ENCODE assay signal across 8 cellular contexts in the genomic region with DNA sequence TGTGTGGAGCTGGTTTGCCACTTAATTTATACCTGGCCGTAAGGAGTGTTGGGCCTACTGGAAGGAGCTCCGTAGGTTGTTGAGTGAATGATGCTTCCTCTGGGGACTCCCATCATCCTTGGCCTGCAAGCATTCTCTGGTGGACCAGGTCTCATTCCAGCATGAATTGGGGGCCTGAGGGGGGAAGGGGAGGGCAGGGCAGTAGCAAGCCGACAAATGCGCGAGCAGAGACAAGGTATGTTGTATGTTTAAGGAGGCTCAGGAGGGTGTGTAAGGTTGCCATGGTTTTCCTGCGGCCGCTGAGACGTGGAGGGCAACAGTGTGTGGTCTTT. TPM values are rescaled to one million over a fixed set of nuclear protein-coding genes. Genes with fewer than 3 reads are reported as not detected.
A peak's percentile ranks its signal among the peaks of the same experiment; 100 is the strongest.
DNase-seq lines count a peak whose midpoint lies in the region; ATAC-seq, FAIRE-seq and TF ChIP-seq lines count a peak whose summit lies in the region.

No MANE protein-coding gene starts in this region.

- no CpG with 5 or more reads among the region's 8 CpGs for WGBS in mesendoderm (ENCODE audit: extremely low coverage, insufficient coverage, low lambda C conversion rate)

- H3K27me3 ChIP-seq in BJ (ENCODE audit: control insufficient read depth, insufficient read depth, low read length) = no peaks in the 10 kb centered on the region
- H3K27me3 ChIP-seq in HUES48 (ENCODE audit: control insufficient read depth, insufficient read depth, low read length) = no peaks in the 10 kb centered on the region
- no peaks in the 10 kb centered on the region for H3K27me3 ChIP-seq in bronchial epithelial cell (ENCODE audit: control insufficient read depth, insufficient read depth, low read length)
- H3K27me3 ChIP-seq in mesendoderm (ENCODE audit: insufficient read depth, low read length, poor library complexity) = no peaks in the 10 kb centered on the region

- CTCF ChIA-PET in BJ (lab: Yijun Ruan, JAX) = no interaction called here

- H3K36me3 ChIP-seq in BJ (ENCODE audit: control insufficient read depth, insufficient read depth, low read length) (peaks cover 18% of the 10 kb centered on the region), HUES48 (ENCODE audit: control insufficient read depth, insufficient read depth, low read length) (peaks cover 39% of the 10 kb centered on the region), bronchial epithelial cell (ENCODE audit: control insufficient read depth, insufficient read depth, low read length) (peaks cover 8% of the 10 kb centered on the region), mesendoderm (ENCODE audit: control insufficient read depth, insufficient read depth, low read length) (peaks cover 6% of the 10 kb centered on the region)

- H3K9me3 ChIP-seq in HUES48 (ENCODE audit: control insufficient read depth, insufficient read depth, low read length) = peaks cover 37% of the 10 kb centered on the region

- no peak overlapping the region for H3K4ac ChIP-seq in mesendoderm (ENCODE audit: low read depth, low read length)

- H3K4me3 ChIP-seq in BJ (ENCODE audit: low read depth, low read length) (peak overlapping the region; percentile 80), HUES48 (ENCODE audit: low read depth, low read length) (peak overlapping the region; percentile 76), bronchial epithelial cell (ENCODE audit: low read depth, low read length) (peak overlapping the region; percentile 78), mesendoderm (ENCODE audit: low read length) (peak overlapping the region; percentile 88)

- H3K23ac ChIP-seq in mesendoderm (ENCODE audit: low read length) = peak overlapping the region; percentile 31

- FAIRE-seq in bronchial epithelial cell (lab: Jason Lieb, UNC) = no peak

- peaks cover 21% of the 10 kb centered on the region for H3K79me2 ChIP-seq in mesendoderm (ENCODE audit: control insufficient read depth, insufficient read depth, low read length)

- H3K4me1 ChIP-seq in HUES48 (ENCODE audit: control insufficient read depth, insufficient read depth, low read length) (0 out of 2 replicates have a peak, but pooled peaks cover 6% of the 10 kb centered on the region), mesendoderm (ENCODE audit: control insufficient read depth, low read depth, low read length) (peaks cover 2% of the 10 kb centered on the region)

- ATAC-seq in GM21381 (IDR thresholded peaks at IDR 0.05; ENCODE audit: unreplicated experiment) = no peak
- no peak for ATAC-seq in activated CD4-positive, CD25-positive, alpha-beta regulatory T cell treated with anti-CD3 and anti-CD28 coated beads, Interleukin-2, amount 50 U/mL, for 24 hours

- H3K9ac ChIP-seq in HUES48 (ENCODE audit: low read depth, low read length) (peak overlapping the region; percentile 55; the same call in 1 of the 2 replicates), mesendoderm (ENCODE audit: low read length) (peak overlapping the region; percentile 86)

- DNase-seq in BJ (ENCODE audit: low read depth) (no peak), bronchial epithelial cell (ENCODE audit: low read depth) (no peak), mesendoderm (peak; percentile 32), HCEC 1CT (no peak), iPS-NIHi7 (ENCODE audit: extremely low spot score) (no peak)

- no peak overlapping the region for H2AK5ac ChIP-seq in mesendoderm (ENCODE audit: low read length)

- H3K27ac ChIP-seq in HUES48 (ENCODE audit: low read depth, low read length) (no peak overlapping the region), mesendoderm (ENCODE audit: low read depth, low read length) (no peak overlapping the region)

- H2BK15ac ChIP-seq in mesendoderm (replicated peaks; ENCODE audit: low read depth) = no peak overlapping the region

- H4K8ac ChIP-seq in mesendoderm (ENCODE audit: low read depth, low read length) = no peak overlapping the region

- peak overlapping the region; percentile 92 for H3K56ac ChIP-seq in mesendoderm (ENCODE audit: low read length)

- H4K5ac ChIP-seq in mesendoderm (ENCODE audit: low read length) = no peak overlapping the region

- H3K18ac ChIP-seq in mesendoderm (ENCODE audit: low read length) = no peak overlapping the region

- peak overlapping the region; percentile 37 for H3K4me2 ChIP-seq in mesendoderm (ENCODE audit: low read length)

- POLR2A ChIA-PET in BJ (lab: Charles Lee) = no interaction called here

- peaks cover 21% of the 10 kb centered on the region for H3K79me1 ChIP-seq in mesendoderm (ENCODE audit: low read length)

- H2BK120ac ChIP-seq in mesendoderm (ENCODE audit: low read depth, low read length) = no peak overlapping the region

- TF ChIP-seq CTCF in BJ (IDR thresholded peaks at IDR 0.05; ENCODE audit: insufficient read depth, low read depth, low read length) (no peak), bronchial epithelial cell (IDR thresholded peaks at IDR 0.05; ENCODE audit: insufficient read depth, low read length, severe bottlenecking) (no peak)

- no peak overlapping the region for H2BK5ac ChIP-seq in mesendoderm (ENCODE audit: low read length)

RNA-seq across cellular contexts. Expression of a gene that starts 0.7 kb away (rescaled TPM):
- 7.0 and 7.1 TPM in 2 replicates for polyA plus RNA-seq in BJ (2011; rRNA removed)
- 31.4 and 41.2 TPM in 2 replicates for polyA minus RNA-seq in BJ (2011; rRNA and poly(A)+ RNA removed)
- 43.1 and 46.1 TPM in 2 replicates for total RNA-seq in bronchial epithelial cell
- polyA plus RNA-seq in mesendoderm (2013, experiment 1 of 2) = 4.8 TPM
- 4.6 TPM for polyA plus RNA-seq in mesendoderm (2013, experiment 2 of 2)

RNA-seq across cellular contexts. Expression of a gene that starts 24.7 kb away (rescaled TPM):
- polyA plus RNA-seq in BJ (2011; rRNA removed) = not detected in 2 replicates
- polyA minus RNA-seq in BJ (2011; rRNA and poly(A)+ RNA removed) = not detected in 2 replicates
- not detected in 2 replicates for total RNA-seq in bronchial epithelial cell
- polyA plus RNA-seq in mesendoderm (2013, experiment 1 of 2) = not detected
- polyA plus RNA-seq in mesendoderm (2013, experiment 2 of 2) = not detected

RNA-seq across cellular contexts. Expression of a gene that starts 38.8 kb away (rescaled TPM):
- 1.3 and 1.5 TPM in 2 replicates for polyA plus RNA-seq in BJ (2011; rRNA removed)
- polyA minus RNA-seq in BJ (2011; rRNA and poly(A)+ RNA removed) = 0.19 and 0.41 TPM in 2 replicates
- total RNA-seq in bronchial epithelial cell = 1.3 and 1.6 TPM in 2 replicates
- polyA plus RNA-seq in mesendoderm (2013, experiment 1 of 2) = 7.7 TPM
- 7.3 TPM for polyA plus RNA-seq in mesendoderm (2013, experiment 2 of 2)

RNA-seq across cellular contexts. Expression of a gene that starts 47.0 kb away (rescaled TPM):
- polyA plus RNA-seq in BJ (2011; rRNA removed) = not detected in 2 replicates
- not detected in 2 replicates for polyA minus RNA-seq in BJ (2011; rRNA and poly(A)+ RNA removed)
- total RNA-seq in bronchial epithelial cell = not detected in 2 replicates
- polyA plus RNA-seq in mesendoderm (2013, experiment 1 of 2) = not detected
- not detected for polyA plus RNA-seq in mesendoderm (2013, experiment 2 of 2)

RNA-seq across cellular contexts. Expression of a gene that starts 48.4 kb away (rescaled TPM):
- 5.1 and 5.2 TPM in 2 replicates for polyA plus RNA-seq in BJ (2011; rRNA removed)
- 27.0 and 36.0 TPM in 2 replicates for polyA minus RNA-seq in BJ (2011; rRNA and poly(A)+ RNA removed)
- total RNA-seq in bronchial epithelial cell = 21.9 and 27.9 TPM in 2 replicates
- 2.5 TPM for polyA plus RNA-seq in mesendoderm (2013, experiment 1 of 2)
- polyA plus RNA-seq in mesendoderm (2013, experiment 2 of 2) = 2.3 TPM
